Comparison of ENCODE assay signal across 1 cellular context in genomic region chr1:25769625-25770024, GRCh38.
TF ChIP-seq lines count a peak whose summit lies in the region.

No MANE protein-coding gene starts in this region.

TF ChIP-seq in HepG2, 621 proteins besides CTCF, POLR2A, EP300 and RAD21 (continued from another document):
- TF ChIP-seq JDP2 (CRISPR knock-in tag; IDR thresholded peaks at IDR 0.05; ENCODE audit: borderline replicate concordance) = no peak
- TF ChIP-seq HES4 (CRISPR knock-in tag; IDR thresholded peaks at IDR 0.05; ENCODE audit: borderline replicate concordance) = no peak
- TF ChIP-seq, protein P1, sequence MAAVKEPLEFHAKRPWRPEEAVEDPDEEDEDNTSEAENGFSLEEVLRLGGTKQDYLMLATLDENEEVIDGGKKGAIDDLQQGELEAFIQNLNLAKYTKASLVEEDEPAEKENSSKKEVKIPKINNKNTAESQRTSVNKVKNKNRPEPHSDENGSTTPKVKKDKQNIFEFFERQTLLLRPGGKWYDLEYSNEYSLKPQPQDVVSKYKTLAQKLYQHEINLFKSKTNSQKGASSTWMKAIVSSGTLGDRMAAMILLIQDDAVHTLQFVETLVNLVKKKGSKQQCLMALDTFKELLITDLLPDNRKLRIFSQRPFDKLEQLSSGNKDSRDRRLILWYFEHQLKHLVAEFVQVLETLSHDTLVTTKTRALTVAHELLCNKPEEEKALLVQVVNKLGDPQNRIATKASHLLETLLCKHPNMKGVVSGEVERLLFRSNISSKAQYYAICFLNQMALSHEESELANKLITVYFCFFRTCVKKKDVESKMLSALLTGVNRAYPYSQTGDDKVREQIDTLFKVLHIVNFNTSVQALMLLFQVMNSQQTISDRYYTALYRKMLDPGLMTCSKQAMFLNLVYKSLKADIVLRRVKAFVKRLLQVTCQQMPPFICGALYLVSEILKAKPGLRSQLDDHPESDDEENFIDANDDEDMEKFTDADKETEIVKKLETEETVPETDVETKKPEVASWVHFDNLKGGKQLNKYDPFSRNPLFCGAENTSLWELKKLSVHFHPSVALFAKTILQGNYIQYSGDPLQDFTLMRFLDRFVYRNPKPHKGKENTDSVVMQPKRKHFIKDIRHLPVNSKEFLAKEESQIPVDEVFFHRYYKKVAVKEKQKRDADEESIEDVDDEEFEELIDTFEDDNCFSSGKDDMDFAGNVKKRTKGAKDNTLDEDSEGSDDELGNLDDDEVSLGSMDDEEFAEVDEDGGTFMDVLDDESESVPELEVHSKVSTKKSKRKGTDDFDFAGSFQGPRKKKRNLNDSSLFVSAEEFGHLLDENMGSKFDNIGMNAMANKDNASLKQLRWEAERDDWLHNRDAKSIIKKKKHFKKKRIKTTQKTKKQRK (IDR thresholded peaks at IDR 0.05; ENCODE audit: low read length) = no peak
- TF ChIP-seq ZFP91 (CRISPR knock-in tag; IDR thresholded peaks at IDR 0.05; ENCODE audit: borderline replicate concordance) = no peak
